Comparison of ENCODE assay signal across 8 cellular contexts in the genomic region with DNA sequence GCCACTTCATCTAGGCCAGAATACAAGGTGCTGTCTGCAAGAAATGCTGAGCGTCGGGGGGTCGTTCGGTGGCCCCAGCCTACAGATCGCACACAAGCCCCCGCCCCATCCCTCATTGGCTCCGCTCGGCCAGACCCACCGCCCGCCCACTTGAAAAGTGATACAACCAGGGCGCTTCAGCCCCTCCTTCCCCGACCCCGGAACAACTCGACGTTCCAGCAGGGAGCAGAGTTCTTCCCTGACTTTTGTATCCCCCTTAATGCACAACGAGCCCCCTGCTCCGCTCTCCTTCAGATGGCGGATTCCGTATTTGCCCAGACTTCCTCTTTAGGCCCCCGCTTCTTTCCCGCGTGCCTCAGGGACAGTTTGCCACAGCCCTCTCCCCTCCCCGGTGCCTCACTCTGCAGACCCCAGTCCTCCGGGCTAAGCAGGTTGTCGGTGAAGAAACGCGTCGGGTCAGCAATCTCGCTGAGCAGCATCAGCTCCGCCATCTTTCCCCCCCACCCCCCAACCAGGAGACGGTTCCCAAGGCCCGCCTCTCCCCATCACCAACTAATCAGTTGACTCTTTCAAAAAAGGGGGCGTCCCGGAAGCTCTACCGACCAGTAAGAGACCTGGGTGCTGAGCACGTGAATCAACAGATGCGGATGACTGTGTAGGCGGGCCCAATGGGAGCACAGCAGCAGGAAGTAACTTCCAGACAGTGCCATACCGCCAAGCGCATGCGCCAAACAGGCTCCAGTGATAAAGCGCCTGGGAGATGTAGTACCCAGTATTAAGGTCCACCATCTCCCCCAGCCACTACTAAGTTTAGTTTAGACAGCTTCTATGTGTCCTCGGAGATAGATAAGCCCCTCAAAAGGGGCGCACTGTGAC. TPM values are rescaled to one million over a fixed set of nuclear protein-coding genes. Genes with fewer than 3 reads are reported as not detected.
DNase-seq lines count a peak whose midpoint lies in the region; ATAC-seq, FAIRE-seq and TF ChIP-seq lines count a peak whose summit lies in the region.

A gene (minus strand): TSS at position 530 of the 876 bp plus-strand sequence. CDS start 39 bp downstream, at position 491.

- FAIRE-seq in bronchial epithelial cell (lab: Jason Lieb, UNC) (no peak), small intestine (lab: Jason Lieb, UNC) (no peak)

- TF ChIP-seq CTCF in AG04449 (IDR thresholded peaks at IDR 0.05; ENCODE audit: insufficient read depth, low read length, missing control alignments) (no peak), WI38 (IDR thresholded peaks at IDR 0.05; ENCODE audit: low read depth, low read length) (no peak), bronchial epithelial cell (IDR thresholded peaks at IDR 0.05; ENCODE audit: insufficient read depth, low read length, severe bottlenecking) (no peak)

- DNase-seq in AG04449 (ENCODE audit: low read depth, low spot score) (peak; percentile 99), NCI-H2227 treated with DMSO at 0.1 percent for 48 hours (lab: John Stamatoyannopoulos, UW) (peak; percentile 99), bronchial epithelial cell (ENCODE audit: low read depth) (peak; percentile 98), iPS-NIHi11 (ENCODE audit: low spot score) (peak; percentile 95), small intestine (peak; percentile 100)

- H3K36me3 ChIP-seq in bronchial epithelial cell (ENCODE audit: control insufficient read depth, insufficient read depth, low read length) (peaks cover 9% of the 10 kb centered on the region), small intestine (ENCODE audit: control insufficient read depth in 2 of 2, insufficient read depth in 2 of 2, low read length in 2 of 2) (peaks cover 0 to 4% of the 10 kb centered on the region in 2 donors)

- no peaks in the 10 kb centered on the region for H3K9me3 ChIP-seq in small intestine (ENCODE audit: control insufficient read depth, low read depth)

- H3K27ac ChIP-seq in small intestine (ENCODE audit: low read depth in 1 of 2, low read length in 1 of 2) = peak within 1 kb of the TSS in 1 of 2 donors; percentile 84

- POLR2A ChIA-PET in AG04449 (lab: Yijun Ruan, JAX) = interaction anchor here (0.6 to 3.1 kb wide), 7 partner anchors 13 to 1161 kb away, joined by 3 to 12 read pairs (median 4); a partner anchor contains a TSS

- H3K27me3 ChIP-seq in bronchial epithelial cell (ENCODE audit: control insufficient read depth, insufficient read depth, low read length) = no peaks in the 10 kb centered on the region
- no peaks in the 10 kb centered on the region for H3K27me3 ChIP-seq in small intestine (ENCODE audit: control insufficient read depth in 2 of 2, insufficient read depth in 2 of 2, low read length in 2 of 2)

- CTCF ChIA-PET in AG04449 (lab: Yijun Ruan, JAX) = interaction anchor here (1.0 to 7.5 kb wide), 7 partner anchors 10 to 67 kb away, joined by 3 to 111 read pairs (median 4); a partner anchor contains a TSS

- ATAC-seq in GM18907 (IDR thresholded peaks at IDR 0.05; ENCODE audit: unreplicated experiment) (peak; percentile 79), HG03159 (IDR thresholded peaks at IDR 0.05; ENCODE audit: unreplicated experiment) (peak; percentile 86)

- WGBS in small intestine, 3 donors = 1% methylated on average over 39 to 44 of the region's 44 CpGs

- H3K4me3 ChIP-seq in AG04449 (ENCODE audit: low read depth, low read length) = peak within 1 kb of the TSS; percentile 97
- peak within 1 kb of the TSS; percentile 100 for H3K4me3 ChIP-seq in WI38 (ENCODE audit: low read depth, low read length)
- peak within 1 kb of the TSS; percentile 85 for H3K4me3 ChIP-seq in bronchial epithelial cell (ENCODE audit: low read depth, low read length)
- H3K4me3 ChIP-seq in small intestine (ENCODE audit: low read depth in 1 of 2, low read length in 2 of 2) = peak within 1 kb of the TSS; percentile 76 to 79

- H3K4me1 ChIP-seq in small intestine (ENCODE audit: control insufficient read depth in 2 of 2, insufficient read depth in 1 of 2, low read depth in 1 of 2, low read length in 1 of 2) = peaks cover 7 to 12% of the 10 kb centered on the region in 2 donors

RNA-seq across cellular contexts. Expression of the gene that starts here (rescaled TPM):
- total RNA-seq in bronchial epithelial cell = 8.7 and 11.1 TPM in 2 replicates
- polyA plus RNA-seq in small intestine = 10 to 100 TPM; 15.4 to 70.6 (median 21.0) TPM
